8 cellular contexts compared by ENCODE assay signal in the genomic region with DNA sequence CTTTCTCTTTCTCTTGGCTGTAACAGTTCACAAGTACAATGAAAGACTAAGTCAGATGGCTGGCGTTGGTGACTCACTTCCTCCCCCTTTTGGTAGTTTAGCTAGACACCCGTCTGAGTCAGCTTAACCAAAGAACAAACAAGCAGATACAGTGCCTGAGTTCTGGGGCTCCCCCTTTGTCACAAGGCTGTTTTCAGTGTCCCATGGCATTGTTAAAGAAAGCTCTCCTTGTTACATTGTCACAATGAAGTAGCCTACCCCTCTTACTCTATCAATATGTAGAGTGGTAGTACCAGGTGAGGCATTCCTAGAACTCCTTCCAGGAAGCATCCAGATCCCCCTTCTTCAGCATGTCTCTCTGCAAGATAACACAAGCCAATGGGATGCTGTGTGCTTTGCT. TPM values are rescaled to one million over a fixed set of nuclear protein-coding genes. Genes with fewer than 3 reads are reported as not detected.
A peak's percentile ranks its signal among the peaks of the same experiment; 100 is the strongest.
DNase-seq lines count a peak whose midpoint lies in the region; ATAC-seq and TF ChIP-seq lines count a peak whose summit lies in the region.

No MANE protein-coding gene starts in this region.

- H3K27ac Mint-ChIP-seq in CD8-positive, alpha-beta memory T cell, result peak overlapping the region in 3 of 8 donors; percentile 1 to 39 (median 8)
- H3K27ac Mint-ChIP-seq in activated CD4-positive, alpha-beta memory T cell treated with anti-CD3 and anti-CD28 coated beads, Interleukin-2, amount 10 ng/mL, durations not matched to agents 7 days and 5 days, result peak overlapping the region; percentile 4
- H3K27ac Mint-ChIP-seq in endodermal cell, result peak overlapping the region; percentile 87
- H3K27ac Mint-ChIP-seq in stimulated activated memory B cell treated with anti-CD40 and anti-IgM and Interleukin-4, amounts not matched to agents 10 μg/mL and 1 μg/mL and 100 μg/mL, for 72 hours, result peak overlapping the region; percentile 42

- no peaks in the 10 kb centered on the region for H3K27me3 ChIP-seq in CD8-positive, alpha-beta memory T cell (ENCODE audit: insufficient read depth, low read length, poor library complexity, severe bottlenecking)
- H3K27me3 ChIP-seq in endodermal cell (ENCODE audit: control insufficient read depth, insufficient read depth, low read length, poor library complexity, severe bottlenecking) (no peaks in the 10 kb centered on the region), muscle layer of duodenum (ENCODE audit: low read depth, low read length) (no peaks in the 10 kb centered on the region)

- no peaks in the 10 kb centered on the region for H3K9me3 Mint-ChIP-seq in CD8-positive, alpha-beta memory T cell
- no peaks in the 10 kb centered on the region for H3K9me3 Mint-ChIP-seq in activated CD4-positive, alpha-beta memory T cell treated with anti-CD3 and anti-CD28 coated beads, Interleukin-2, amount 10 ng/mL, durations not matched to agents 7 days and 5 days
- no peaks in the 10 kb centered on the region for H3K9me3 Mint-ChIP-seq in endodermal cell
- H3K9me3 Mint-ChIP-seq in stimulated activated memory B cell treated with anti-CD40 and anti-IgM and Interleukin-4, amounts not matched to agents 10 μg/mL and 1 μg/mL and 100 μg/mL, for 72 hours, result no peaks in the 10 kb centered on the region

- H3K9ac ChIP-seq in endodermal cell (ENCODE audit: extremely low read depth, low read length, poor library complexity, severe bottlenecking), result no peak overlapping the region

- WGBS in endodermal cell (ENCODE audit: insufficient coverage in 1 of 2, insufficient read length in 1 of 2), 2 experiments, result 0 to 5% methylated on average over 1 to 2 of the region's 2 CpGs

- CTCF ChIA-PET in CD8-positive, alpha-beta memory T cell (lab: Charles Lee), result interaction anchor here (1.0 kb wide), 1 partner anchor 117 kb away, joined by 3 read pairs; no protein-coding TSS in a partner anchor
- CTCF ChIA-PET in activated CD4-positive, alpha-beta memory T cell treated with anti-CD3 and anti-CD28 coated beads, Interleukin-2, amount 10 ng/mL, durations not matched to agents 7 days and 5 days (lab: Charles Lee), result interaction anchor here (0.6 to 2.3 kb wide), 6 partner anchors 96 to 154 kb away, joined by 3 to 12 read pairs (median 6); partner anchors contain the start of gene RNF146

- H3K27me3 Mint-ChIP-seq in CD8-positive, alpha-beta memory T cell, result peaks cover 0 to 8% of the 10 kb centered on the region in 2 donors
- no peaks in the 10 kb centered on the region for H3K27me3 Mint-ChIP-seq in activated CD4-positive, alpha-beta memory T cell treated with anti-CD3 and anti-CD28 coated beads, Interleukin-2, amount 10 ng/mL, durations not matched to agents 7 days and 5 days
- H3K27me3 Mint-ChIP-seq in endodermal cell (ENCODE audit: insufficient read depth), result no peaks in the 10 kb centered on the region
- H3K27me3 Mint-ChIP-seq in stimulated activated memory B cell treated with anti-CD40 and anti-IgM and Interleukin-4, amounts not matched to agents 10 μg/mL and 1 μg/mL and 100 μg/mL, for 72 hours, result no peaks in the 10 kb centered on the region

- H3K36me3 ChIP-seq in CD8-positive, alpha-beta memory T cell (ENCODE audit: insufficient read depth, low read length), result no peaks in the 10 kb centered on the region
- H3K36me3 ChIP-seq in endodermal cell (ENCODE audit: control insufficient read depth, insufficient read depth, low read length) (no peaks in the 10 kb centered on the region), muscle layer of duodenum (ENCODE audit: control insufficient read depth in 1 of 2, insufficient read depth in 2 of 2, low read length in 2 of 2) (no peaks in the 10 kb centered on the region)

- peak; percentile 78 for TF ChIP-seq CTCF in endodermal cell (conservative IDR thresholded peaks at IDR 0.05)

- H3K4me1 Mint-ChIP-seq in CD8-positive, alpha-beta memory T cell, result peaks cover 5 to 6% (median 6%) of the 10 kb centered on the region in 3 donors
- peaks cover 12% of the 10 kb centered on the region for H3K4me1 Mint-ChIP-seq in activated CD4-positive, alpha-beta memory T cell treated with anti-CD3 and anti-CD28 coated beads, Interleukin-2, amount 10 ng/mL, durations not matched to agents 7 days and 5 days
- H3K4me1 Mint-ChIP-seq in endodermal cell, result peaks cover 20% of the 10 kb centered on the region
- peaks cover 21% of the 10 kb centered on the region for H3K4me1 Mint-ChIP-seq in stimulated activated memory B cell treated with anti-CD40 and anti-IgM and Interleukin-4, amounts not matched to agents 10 μg/mL and 1 μg/mL and 100 μg/mL, for 72 hours

- H3K4me1 ChIP-seq in CD8-positive, alpha-beta memory T cell (ENCODE audit: insufficient read depth, low read length), result no peaks in the 10 kb centered on the region
- H3K4me1 ChIP-seq in endodermal cell (ENCODE audit: control insufficient read depth, insufficient read depth, low read length) (peaks cover 6% of the 10 kb centered on the region), muscle layer of duodenum (ENCODE audit: control insufficient read depth in 1 of 2, insufficient read depth in 2 of 2, low read length in 2 of 2) (no peaks in the 10 kb centered on the region)

- H3K36me3 Mint-ChIP-seq in CD8-positive, alpha-beta memory T cell, result no peaks in the 10 kb centered on the region
- no peaks in the 10 kb centered on the region for H3K36me3 Mint-ChIP-seq in activated CD4-positive, alpha-beta memory T cell treated with anti-CD3 and anti-CD28 coated beads, Interleukin-2, amount 10 ng/mL, durations not matched to agents 7 days and 5 days (ENCODE audit: low read depth)
- no peaks in the 10 kb centered on the region for H3K36me3 Mint-ChIP-seq in endodermal cell (ENCODE audit: low read depth)
- H3K36me3 Mint-ChIP-seq in stimulated activated memory B cell treated with anti-CD40 and anti-IgM and Interleukin-4, amounts not matched to agents 10 μg/mL and 1 μg/mL and 100 μg/mL, for 72 hours, result no peaks in the 10 kb centered on the region

- ATAC-seq in GM19351 (IDR thresholded peaks at IDR 0.05; ENCODE audit: unreplicated experiment) (peak; percentile 100), HG03432 (IDR thresholded peaks at IDR 0.05; ENCODE audit: unreplicated experiment) (peak; percentile 100)
- ATAC-seq in stimulated activated memory B cell treated with anti-CD40 and anti-IgM and Interleukin-4, amounts not matched to agents 10 μg/mL and 1 μg/mL and 100 μg/mL, for 72 hours, result peak; percentile 98

- peak; percentile 19 to 78 (median 37) for DNase-seq in CD8-positive, alpha-beta memory T cell
- DNase-seq in NK-92 (lab: John Stamatoyannopoulos, UW; ENCODE audit: unreplicated experiment) (peak; percentile 5), endodermal cell (peak; percentile 87)
- DNase-seq in activated CD4-positive, alpha-beta memory T cell treated with anti-CD3 and anti-CD28 coated beads, Interleukin-2, amount 10 ng/mL, durations not matched to agents 7 days and 5 days, result peak; percentile 83

- H3K27ac ChIP-seq in CD8-positive, alpha-beta memory T cell (ENCODE audit: low read depth, low read length), result no peak overlapping the region
- H3K27ac ChIP-seq in endodermal cell (ENCODE audit: low read depth, low read length) (peak overlapping the region; percentile 8), muscle layer of duodenum (ENCODE audit: low read length) (peak overlapping the region; percentile 37)

- no peak overlapping the region for H3K4me3 ChIP-seq in CD8-positive, alpha-beta memory T cell (ENCODE audit: low read length)
- H3K4me3 ChIP-seq in endodermal cell (ENCODE audit: low read length) (no peak overlapping the region), muscle layer of duodenum (ENCODE audit: low read depth in 1 of 2, low read length in 2 of 2) (no peak overlapping the region)

- H3K9me3 ChIP-seq in CD8-positive, alpha-beta memory T cell (ENCODE audit: low read length), result no peaks in the 10 kb centered on the region
- H3K9me3 ChIP-seq in endodermal cell (ENCODE audit: control insufficient read depth, low read length) (no peaks in the 10 kb centered on the region), muscle layer of duodenum (ENCODE audit: control insufficient read depth in 1 of 2, low read length in 2 of 2) (no peaks in the 10 kb centered on the region)

- H3K4me3 Mint-ChIP-seq in CD8-positive, alpha-beta memory T cell, result no peak overlapping the region
- no peak overlapping the region for H3K4me3 Mint-ChIP-seq in activated CD4-positive, alpha-beta memory T cell treated with anti-CD3 and anti-CD28 coated beads, Interleukin-2, amount 10 ng/mL, durations not matched to agents 7 days and 5 days
- no peak overlapping the region for H3K4me3 Mint-ChIP-seq in endodermal cell
- H3K4me3 Mint-ChIP-seq in stimulated activated memory B cell treated with anti-CD40 and anti-IgM and Interleukin-4, amounts not matched to agents 10 μg/mL and 1 μg/mL and 100 μg/mL, for 72 hours, result no peak overlapping the region

- POLR2A ChIA-PET in CD8-positive, alpha-beta memory T cell (lab: Charles Lee), result no interaction called here
- POLR2A ChIA-PET in activated CD4-positive, alpha-beta memory T cell treated with anti-CD3 and anti-CD28 coated beads, Interleukin-2, amount 10 ng/mL, durations not matched to agents 7 days and 5 days (lab: Charles Lee), result interaction anchor here (1.1 to 1.3 kb wide), 4 partner anchors 40 to 78 kb away, joined by 3 to 6 read pairs (median 4); partner anchors contain the start of gene ECHDC1

RNA-seq across cellular contexts. Expression of gene KIAA0408, which starts 38.6 kb away (rescaled TPM):
- 10 to 100 TPM in 1 of 2 experiments, 1 to 10 TPM in 1; 9.0 to 11.0 TPM for total RNA-seq in CD8-positive, alpha-beta memory T cell
- polyA plus RNA-seq in CD8-positive, alpha-beta memory T cell, result 0.76 TPM
- 10 to 100 TPM; 11.6 to 12.2 TPM for total RNA-seq in activated CD4-positive, alpha-beta memory T cell treated with anti-CD3 and anti-CD28 coated beads, Interleukin-2, amount 10 ng/mL, durations not matched to agents 7 days and 5 days
- under 1 TPM; 0.64 to 0.84 TPM for total RNA-seq in endodermal cell
- polyA plus RNA-seq in endodermal cell (2013, experiment 1 of 2), result 18.0 TPM
- polyA plus RNA-seq in endodermal cell (2013, experiment 2 of 2), result 16.9 TPM

Comparison
In these comparisons a context has a peak if more than half of its experiments do, and no peak if none do; other contexts are left out.
1. DNase-seq: peak in every context shown above with its lines; median percentile 87 in endodermal cell; 83 in activated CD4-positive, alpha-beta memory T cell treated with anti-CD3 and anti-CD28 coated beads, Interleukin-2, amount 10 ng/mL, durations not matched to agents 7 days and 5 days; 37 in CD8-positive, alpha-beta memory T cell; 5 in NK-92.
2. RNA of gene KIAA0408, which starts 38.6 kb away (total RNA-seq): 11.6 to 12.2 TPM in activated CD4-positive, alpha-beta memory T cell treated with anti-CD3 and anti-CD28 coated beads, Interleukin-2, amount 10 ng/mL, durations not matched to agents 7 days and 5 days and 9.0 to 11.0 TPM in CD8-positive, alpha-beta memory T cell; 0.64 to 0.84 TPM in endodermal cell; every median in the first group is over 4 times any median in the second.
3. Peak in every context shown above with its lines, with median percentiles within 50 percentile points of each other: ATAC-seq.